8 cellular contexts compared by ENCODE assay signal in the genomic region with DNA sequence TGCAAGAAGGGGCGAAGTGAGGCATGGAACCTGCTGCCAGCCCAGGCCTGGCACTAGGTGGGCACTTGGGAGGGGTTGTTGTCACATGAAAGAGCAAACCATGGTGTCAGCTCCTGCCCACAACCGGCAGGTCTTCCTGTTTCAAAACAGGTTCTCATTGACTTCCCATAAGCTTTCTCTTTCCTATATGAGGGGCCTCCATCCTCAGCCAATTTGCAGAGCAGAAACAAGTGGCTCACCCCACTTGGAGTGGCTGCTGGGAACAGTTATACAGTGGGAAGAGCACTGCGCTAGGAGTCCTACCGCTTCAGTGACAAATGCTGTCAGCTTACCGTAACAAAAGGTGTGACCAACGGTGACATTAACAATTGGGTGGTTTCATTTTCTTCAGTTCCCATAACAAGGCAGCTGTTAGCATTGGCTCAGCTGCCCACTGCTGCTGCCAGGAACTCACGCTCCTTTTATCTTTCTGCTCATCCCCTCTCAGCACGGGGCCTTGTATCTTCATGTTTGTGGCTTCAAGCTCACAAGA. TPM values are rescaled to one million over a fixed set of nuclear protein-coding genes. Genes with fewer than 3 reads are reported as not detected.
DNase-seq lines count a peak whose midpoint lies in the region; ATAC-seq and TF ChIP-seq lines count a peak whose summit lies in the region.
"Had no signal": no experiment of that assay in that cellular context is flagged by ENCODE, and none has a peak within 500 bp of the region (broad histone marks: within the 10 kb centered on the region; RNA-seq: fewer than 3 reads in every experiment).

No MANE protein-coding gene starts in this region.

- peak; percentile 50 for DNase-seq in stimulated activated CD4-positive, alpha-beta T cell treated with anti-CD3 and anti-CD28 coated beads, Interleukin-4, amount 100 ng/mL, for 24 hours
- no peak for DNase-seq in stimulated activated CD4-positive, alpha-beta T cell treated with anti-CD3 and anti-CD28 coated beads, Interleukin-12 subunit alpha, Interleukin-12 subunit beta, amount 100 ng/mL, for 4 hours
- DNase-seq in activated naive CD4-positive, alpha-beta T cell treated with anti-CD3 and anti-CD28 coated beads, Interleukin-2, amount 50 U/mL, for 16 hours: peak; percentile 45
- DNase-seq in upper lobe of left lung (no peak), progenitor cell of endocrine pancreas (ENCODE audit: low spot score, unreplicated experiment) (no peak), HT-29 (ENCODE audit: low spot score) (no peak)
- DNase-seq: NCI-H187, RPMI8226 had no signal

- TF ChIP-seq POLR2A in upper lobe of left lung (IDR thresholded peaks at IDR 0.05): no peak

- H3K36me3 ChIP-seq in upper lobe of left lung: no peaks in the 10 kb centered on the region

- no peaks in the 10 kb centered on the region for H3K9me3 Mint-ChIP-seq in progenitor cell of endocrine pancreas (ENCODE audit: low read depth)

- WGBS in upper lobe of left lung, 2 donors: 60 to 65% methylated on average over 8 of the region's 8 CpGs

- H3K4me3 ChIP-seq in upper lobe of left lung: no peak overlapping the region

- no peak for TF ChIP-seq EP300 in upper lobe of left lung (IDR thresholded peaks at IDR 0.05)

- no peaks in the 10 kb centered on the region for H3K27me3 ChIP-seq in upper lobe of left lung

- H3K27ac Mint-ChIP-seq in progenitor cell of endocrine pancreas: no peak overlapping the region

- H3K27me3 Mint-ChIP-seq in progenitor cell of endocrine pancreas: peaks cover 11% of the 10 kb centered on the region

- H3K4me1 Mint-ChIP-seq in progenitor cell of endocrine pancreas (ENCODE audit: low read depth): peaks cover 5% of the 10 kb centered on the region

- no peaks in the 10 kb centered on the region for H3K4me1 ChIP-seq in upper lobe of left lung

- H3K9me3 ChIP-seq in upper lobe of left lung: no peaks in the 10 kb centered on the region

- no peak overlapping the region for H3K4me3 Mint-ChIP-seq in progenitor cell of endocrine pancreas (ENCODE audit: low read depth)

- no peak for ATAC-seq in upper lobe of left lung (ENCODE audit: low FRiP score in 2 of 2)

- H3K27ac ChIP-seq in upper lobe of left lung: peak overlapping the region; percentile 70 to 85 (median 80)

- no peaks in the 10 kb centered on the region for H3K36me3 Mint-ChIP-seq in progenitor cell of endocrine pancreas (ENCODE audit: insufficient read depth)

- TF ChIP-seq CTCF in upper lobe of left lung (IDR thresholded peaks at IDR 0.05) (no peak), progenitor cell of endocrine pancreas (IDR thresholded peaks at IDR 0.05; ENCODE audit: unreplicated experiment) (no peak)

RNA-seq across cellular contexts. Expression of gene SSTR3, which starts 10.2 kb away (rescaled TPM):
- total RNA-seq in upper lobe of left lung (under 1 TPM in 2 of 6 donors, not detected in 4; 0.06 to 0.13 TPM), progenitor cell of endocrine pancreas (1.3 and 1.9 TPM in 2 replicates)
- not detected in 2 replicates for total RNA-seq in HT-29 (2014; rRNA removed; shearing (Covaris generic))

RNA-seq across cellular contexts. Expression of gene RAC2, which starts 21.6 kb away (rescaled TPM):
- 100 to 1,000 TPM in 1 of 6 donors, 10 to 100 TPM in 5; 22.1 to 126 (median 65.2) TPM for total RNA-seq in upper lobe of left lung
- 1.7 and 1.9 TPM in 2 replicates for total RNA-seq in progenitor cell of endocrine pancreas
- 6.7 and 7.3 TPM in 2 replicates for total RNA-seq in HT-29 (2014; rRNA removed; shearing (Covaris generic))

RNA-seq across cellular contexts. Expression of gene C1QTNF6, which starts 34.5 kb away (rescaled TPM):
- total RNA-seq in upper lobe of left lung: 1 to 10 TPM; 2.1 to 8.4 (median 4.7) TPM
- 13.8 and 14.5 TPM in 2 replicates for total RNA-seq in progenitor cell of endocrine pancreas
- total RNA-seq in HT-29 (2014; rRNA removed; shearing (Covaris generic)): 7.1 and 8.3 TPM in 2 replicates

RNA-seq across cellular contexts. Expression of gene CYTH4, which starts 59.8 kb away (rescaled TPM):
- 10 to 100 TPM; 16.7 to 71.2 (median 44.7) TPM for total RNA-seq in upper lobe of left lung
- total RNA-seq in progenitor cell of endocrine pancreas: not detected in 2 replicates
- not detected in 2 replicates for total RNA-seq in HT-29 (2014; rRNA removed; shearing (Covaris generic))

Comparison
In these comparisons a context has a peak if more than half of its experiments do, and no peak if none do; other contexts are left out.
1. DNase-seq: peak in stimulated activated CD4-positive, alpha-beta T cell treated with anti-CD3 and anti-CD28 coated beads, Interleukin-4, amount 100 ng/mL, for 24 hours (single experiment) and activated naive CD4-positive, alpha-beta T cell treated with anti-CD3 and anti-CD28 coated beads, Interleukin-2, amount 50 U/mL, for 16 hours (single experiment); none in stimulated activated CD4-positive, alpha-beta T cell treated with anti-CD3 and anti-CD28 coated beads, Interleukin-12 subunit alpha, Interleukin-12 subunit beta, amount 100 ng/mL, for 4 hours (single experiment), upper lobe of left lung (0 of 2), progenitor cell of endocrine pancreas (single experiment) and HT-29 (single experiment).